8 cellular contexts compared by ENCODE assay signal in the genomic region with DNA sequence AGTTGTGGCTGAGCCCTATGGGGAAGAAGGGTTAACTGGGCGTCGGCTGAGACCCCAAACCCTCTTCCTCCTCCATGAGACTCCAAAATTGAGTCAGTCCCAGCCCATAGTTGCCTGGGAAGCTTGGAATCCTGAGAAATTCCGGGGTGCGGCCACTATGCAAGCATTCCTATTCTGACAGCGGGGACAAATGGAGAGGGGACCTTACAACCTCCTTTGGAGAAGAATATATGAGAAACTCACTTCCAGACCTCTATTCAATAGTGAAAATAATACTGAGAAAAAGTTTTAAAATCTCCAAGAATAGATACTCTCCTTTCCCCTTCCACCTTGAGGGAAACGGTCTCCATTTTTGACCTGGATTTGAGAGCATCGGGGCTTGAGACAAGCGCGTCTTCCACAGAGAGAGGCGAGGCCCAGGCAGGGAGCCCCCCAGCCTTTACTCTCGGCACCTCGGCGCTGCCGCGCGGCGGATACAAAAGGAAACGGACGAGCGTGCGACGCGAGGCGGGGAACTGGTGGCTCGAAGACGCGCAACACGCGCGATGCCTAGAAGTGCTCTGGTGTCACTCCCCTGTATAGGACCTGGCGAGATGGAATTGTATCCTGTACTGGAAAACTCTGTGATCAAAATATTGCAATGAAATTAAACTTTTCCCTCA. TPM values are rescaled to one million over a fixed set of nuclear protein-coding genes. Genes with fewer than 3 reads are reported as not detected.
DNase-seq lines count a peak whose midpoint lies in the region; ATAC-seq and TF ChIP-seq lines count a peak whose summit lies in the region.

No MANE protein-coding gene starts in this region.

- H3K27me3 Mint-ChIP-seq in T-helper 17 cell: peaks cover 85% of the 10 kb centered on the region
- H3K27me3 Mint-ChIP-seq in progenitor cell of endocrine pancreas: peaks cover 55% of the 10 kb centered on the region

- H3K4me3 ChIP-seq in esophagus (ENCODE audit: low read depth in 1 of 2, low read length in 2 of 2): peak overlapping the region; percentile 44 to 56

- TF ChIP-seq CTCF in progenitor cell of endocrine pancreas (IDR thresholded peaks at IDR 0.05; ENCODE audit: unreplicated experiment): no peak

- ATAC-seq in T-helper 17 cell (peak; percentile 39), GM21737 (IDR thresholded peaks at IDR 0.05; ENCODE audit: unreplicated experiment) (no peak)

- 4% methylated on average over 31 of the region's 31 CpGs for WGBS in esophagus, 2 donors

- H3K4me3 Mint-ChIP-seq in T-helper 17 cell (peak overlapping the region; percentile 87), progenitor cell of endocrine pancreas (ENCODE audit: low read depth) (peak overlapping the region; percentile 78)

- peaks cover 4% of the 10 kb centered on the region for H3K36me3 Mint-ChIP-seq in T-helper 17 cell (ENCODE audit: low read depth)
- peaks cover 29% of the 10 kb centered on the region for H3K36me3 Mint-ChIP-seq in progenitor cell of endocrine pancreas (ENCODE audit: insufficient read depth)

- H3K9me3 ChIP-seq in T-helper 17 cell (ENCODE audit: control insufficient read depth, low read length, poor library complexity, severe bottlenecking) (peaks cover 2% of the 10 kb centered on the region), esophagus (ENCODE audit: control insufficient read depth in 2 of 2, insufficient read depth in 1 of 2, low read depth in 1 of 2, low read length in 1 of 2) (peaks cover 0 to 4% of the 10 kb centered on the region in 2 donors)

- no peak overlapping the region for H3K27ac ChIP-seq in esophagus (ENCODE audit: low read depth in 2 of 2, low read length in 1 of 2)

- H3K4me1 ChIP-seq in esophagus (ENCODE audit: control insufficient read depth in 2 of 2, insufficient read depth in 2 of 2, low read length in 1 of 2): peaks cover 3 to 7% of the 10 kb centered on the region in 2 donors

- H3K27me3 ChIP-seq in esophagus (ENCODE audit: control insufficient read depth in 1 of 2, insufficient read depth in 2 of 2, low read length in 2 of 2): peaks cover 0 to 3% of the 10 kb centered on the region in 2 donors

- DNase-seq in Daoy (ENCODE audit: low read depth) (peak; percentile 11), T-helper 17 cell (no peak), progenitor cell of endocrine pancreas (ENCODE audit: low spot score, unreplicated experiment) (no peak), SKM-1 (lab: John Stamatoyannopoulos, UW; ENCODE audit: unreplicated experiment) (no peak), NCI-H446 (lab: John Stamatoyannopoulos, UW) (no peak), ureter (ENCODE audit: low spot score) (no peak)

- H3K4me1 Mint-ChIP-seq in T-helper 17 cell (peaks cover 26% of the 10 kb centered on the region), progenitor cell of endocrine pancreas (ENCODE audit: low read depth) (peaks cover 8% of the 10 kb centered on the region)

- H3K27ac Mint-ChIP-seq in T-helper 17 cell: peak overlapping the region; percentile 86
- H3K27ac Mint-ChIP-seq in progenitor cell of endocrine pancreas: no peak overlapping the region

- peaks cover 0 to 3% of the 10 kb centered on the region in 2 donors for H3K36me3 ChIP-seq in esophagus (ENCODE audit: control insufficient read depth in 2 of 2, insufficient read depth in 2 of 2, low read length in 1 of 2)

- H3K9me3 Mint-ChIP-seq in progenitor cell of endocrine pancreas (ENCODE audit: low read depth): no peaks in the 10 kb centered on the region

RNA-seq across cellular contexts. Expression of a gene that starts 11.1 kb away (rescaled TPM):
- 0.06 TPM in 1 of 2 replicates, not detected in the other for total RNA-seq in Daoy (2014; rRNA removed; shearing (Covaris generic))
- total RNA-seq in T-helper 17 cell: 100 to 1,000 TPM; 213 to 250 TPM
- 1 to 10 TPM; 1.6 to 2.0 TPM for polyA plus RNA-seq in esophagus
- 7.9 and 8.3 TPM in 2 replicates for total RNA-seq in progenitor cell of endocrine pancreas
- total RNA-seq in ureter: 6.6 TPM

Comparison
In these comparisons a context has a peak if more than half of its experiments do, and no peak if none do; other contexts are left out.
1. RNA of a gene that starts 11.1 kb away (total RNA-seq): 213 to 250 TPM in T-helper 17 cell; 7.9 to 8.3 TPM in progenitor cell of endocrine pancreas, 6.6 TPM in ureter (single experiment) and 0.06 TPM in Daoy; every median in the first group is over 10 times any median in the second.